ENCODE assay signal across 8 cellular contexts in the genomic region with DNA sequence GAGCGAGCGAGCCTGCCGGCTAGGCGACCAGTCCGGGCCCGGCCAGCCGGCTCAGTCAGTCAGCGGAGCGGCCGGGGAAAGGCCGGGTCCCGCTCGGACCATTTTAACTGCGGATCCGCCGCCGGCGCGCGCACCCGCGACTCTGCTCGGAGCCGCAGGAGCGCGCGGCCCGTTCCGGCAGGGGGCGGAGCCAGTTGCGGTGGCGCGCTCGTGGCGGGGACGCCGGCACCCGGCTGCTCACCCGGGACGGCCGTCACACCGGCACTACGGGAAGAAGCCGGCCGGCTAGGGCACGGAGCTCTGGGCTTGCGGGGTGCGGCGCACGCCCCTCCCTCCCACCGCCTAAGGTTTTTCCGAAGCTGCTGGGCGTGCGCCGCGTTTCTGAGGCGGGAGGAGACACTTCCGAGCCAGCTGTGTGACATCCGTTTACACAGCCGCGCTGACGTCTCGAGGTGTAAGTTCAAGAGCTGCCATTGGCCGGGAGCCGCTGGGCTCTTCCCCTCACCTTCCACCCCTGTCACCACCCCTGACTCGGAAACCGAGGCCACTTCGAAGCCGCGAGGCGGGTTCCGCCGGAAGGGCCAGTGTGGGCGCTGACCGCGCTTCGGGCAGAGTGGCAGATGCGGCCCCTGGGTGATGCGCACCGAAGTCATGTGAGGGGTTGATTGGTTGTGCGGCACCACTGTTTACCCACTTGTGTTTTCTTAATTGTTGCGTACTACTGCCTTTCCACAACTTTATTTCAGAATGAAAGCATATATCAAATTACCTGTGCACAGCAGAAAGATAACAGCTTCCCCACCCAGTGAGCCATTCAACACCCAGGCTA. TPM values are rescaled to one million over a fixed set of nuclear protein-coding genes. Genes with fewer than 3 reads are reported as not detected.
DNase-seq lines count a peak whose midpoint lies in the region; ATAC-seq, FAIRE-seq and TF ChIP-seq lines count a peak whose summit lies in the region.

A gene (minus strand): TSS at position 144 of the 829 bp plus-strand sequence.

- H3K27me3 Mint-ChIP-seq in activated CD4-positive, alpha-beta T cell treated with anti-CD3 and anti-CD28 coated beads, Interleukin-2, amount 10 ng/mL, durations not matched to agents 24 days and 14 days, result no peaks in the 10 kb centered on the region

- peaks cover 22% of the 10 kb centered on the region for H3K4me1 Mint-ChIP-seq in activated CD4-positive, alpha-beta T cell treated with anti-CD3 and anti-CD28 coated beads, Interleukin-2, amount 10 ng/mL, durations not matched to agents 24 days and 14 days

- intact Hi-C loops in activated CD4-positive, alpha-beta T cell treated with anti-CD3 and anti-CD28 coated beads, Interleukin-2, amount 10 ng/mL, durations not matched to agents 24 days and 14 days (cut with micrococcal nuclease), result loop anchor here (1.0 to 10.0 kb wide), 5 partner anchors 347 to 1307 kb away; a partner anchor contains a TSS

- H3K27me3 ChIP-seq in BE2C, result no peaks in the 10 kb centered on the region

- DNase-seq in BE2C (peak; percentile 90), GM19239 (ENCODE audit: insufficient read length, low spot score) (peak; percentile 67), NCI-H526 treated with DMSO at 0.1 percent for 48 hours (lab: John Stamatoyannopoulos, UW) (peak; percentile 58), dedifferentiated amniotic fluid mesenchymal stem cell (ENCODE audit: extremely low spot score) (peak; percentile 78), left kidney (ENCODE audit: low read depth, low spot score) (peak; percentile 98)
- DNase-seq in activated CD4-positive, alpha-beta T cell treated with anti-CD3 and anti-CD28 coated beads, Interleukin-2, amount 10 ng/mL, durations not matched to agents 24 days and 14 days, result peak; percentile 97
- DNase-seq in stimulated activated CD4-positive, alpha-beta T cell treated with anti-CD3 and anti-CD28 coated beads, Interleukin-2, amount 100 ng/mL, for 4 hours (ENCODE audit: low read depth), result peak; percentile 85

- peaks cover 6% of the 10 kb centered on the region for H3K36me3 Mint-ChIP-seq in activated CD4-positive, alpha-beta T cell treated with anti-CD3 and anti-CD28 coated beads, Interleukin-2, amount 10 ng/mL, durations not matched to agents 24 days and 14 days (ENCODE audit: low read depth)

- peaks cover 9% of the 10 kb centered on the region for H3K9me3 Mint-ChIP-seq in activated CD4-positive, alpha-beta T cell treated with anti-CD3 and anti-CD28 coated beads, Interleukin-2, amount 10 ng/mL, durations not matched to agents 24 days and 14 days

- peak within 1 kb of the TSS; percentile 84 for H3K4me3 Mint-ChIP-seq in activated CD4-positive, alpha-beta T cell treated with anti-CD3 and anti-CD28 coated beads, Interleukin-2, amount 10 ng/mL, durations not matched to agents 24 days and 14 days

- FAIRE-seq in GM19239 (lab: Jason Lieb, UNC), result peak; percentile 97

- ATAC-seq in HG03457 (IDR thresholded peaks at IDR 0.05; ENCODE audit: unreplicated experiment), result peak; percentile 72

- TF ChIP-seq CTCF in BE2C (IDR thresholded peaks at IDR 0.05; ENCODE audit: low read depth, low read length), result no peak

- peak within 1 kb of the TSS; percentile 91 for H3K27ac Mint-ChIP-seq in activated CD4-positive, alpha-beta T cell treated with anti-CD3 and anti-CD28 coated beads, Interleukin-2, amount 10 ng/mL, durations not matched to agents 24 days and 14 days

- peak within 1 kb of the TSS; percentile 78 for H3K4me3 ChIP-seq in BE2C (ENCODE audit: low read depth, low read length)

- H3K9me3 ChIP-seq in BE2C, result no peaks in the 10 kb centered on the region

- H3K4me1 ChIP-seq in BE2C, result no peaks in the 10 kb centered on the region; the same call in 1 of the 2 replicates

- H3K36me3 ChIP-seq in BE2C, result no peaks in the 10 kb centered on the region; the same call in 1 of the 2 replicates

RNA-seq across cellular contexts. Expression of the gene that starts here (rescaled TPM):
- polyA plus RNA-seq in BE2C (2012; ENCODE audit: insufficient read depth, insufficient read length, low read depth), result 9.5 TPM
- 7.5 and 8.6 TPM in 2 replicates for total RNA-seq in activated CD4-positive, alpha-beta T cell treated with anti-CD3 and anti-CD28 coated beads, Interleukin-2, amount 10 ng/mL, durations not matched to agents 24 days and 14 days

Comparison
In these comparisons a context has a peak if more than half of its experiments do, and no peak if none do; other contexts are left out.
1. Peak in every context shown above with its lines: DNase-seq, ATAC-seq and H3K4me3 ChIP-seq.